ENCODE assay signal across 8 cellular contexts in genomic region chr7:27921081-27921836, GRCh38.
DNase-seq lines count a peak whose midpoint lies in the region; ATAC-seq and TF ChIP-seq lines count a peak whose summit lies in the region.

No MANE protein-coding gene starts in this region.

- DNase-seq in Caco-2 (peak in 1 of 2 experiments; percentile 68), NCI-H1436 (lab: John Stamatoyannopoulos, UW) (peak; percentile 51), SJSA1 (ENCODE audit: low read depth in 1 of 2, low spot score in 2 of 2) (peak; percentile 67 to 85)

- intact Hi-C loops in Caco-2 (cut with micrococcal nuclease; ENCODE audit: unreplicated experiment) = loop anchor here (1.0 to 10.0 kb wide), 6 partner anchors 99 to 725 kb away; no protein-coding TSS in a partner anchor

- H3K27ac ChIP-seq in SJSA1 = peak overlapping the region; percentile 3; the same call in 1 of the 2 replicates

- no TSS peak for BruUV-seq in Caco-2 (replicated peaks; lab: Mats Ljungman, UMichigan)

- no peak overlapping the region for H3K4me3 ChIP-seq in Caco-2 (ENCODE audit: low read depth, low read length)
- H3K4me3 ChIP-seq in SJSA1 = no peak overlapping the region

- no peaks in the 10 kb centered on the region for H3K4me1 ChIP-seq in Caco-2
- H3K4me1 ChIP-seq in SJSA1 (replicated peaks) = peaks cover 40% of the 10 kb centered on the region

- H3K4me1 Mint-ChIP-seq in Caco-2 (ENCODE audit: low read depth, unreplicated experiment) = no peaks in the 10 kb centered on the region
- H3K4me1 Mint-ChIP-seq in nephron = peaks cover 21% of the 10 kb centered on the region
- H3K4me1 Mint-ChIP-seq in stimulated activated memory B cell treated with anti-CD40 and anti-IgM and Interleukin-4, amounts not matched to agents 10 μg/mL and 1 μg/mL and 100 μg/mL, for 72 hours = peaks cover 48% of the 10 kb centered on the region

- no peaks in the 10 kb centered on the region for H3K36me3 ChIP-seq in Caco-2 (ENCODE audit: control insufficient read depth, insufficient read depth, low read length)
- H3K36me3 ChIP-seq in SJSA1 = peaks cover 3% of the 10 kb centered on the region; the same call in 1 of the 2 replicates

- H3K4me3 Mint-ChIP-seq in Caco-2 (ENCODE audit: unreplicated experiment) (no peak overlapping the region), nephron (peak overlapping the region in 1 of 3 experiments; percentile 0)
- H3K4me3 Mint-ChIP-seq in stimulated activated memory B cell treated with anti-CD40 and anti-IgM and Interleukin-4, amounts not matched to agents 10 μg/mL and 1 μg/mL and 100 μg/mL, for 72 hours = no peak overlapping the region

- POLR2A ChIA-PET in Caco-2 (lab: Charles Lee) = interaction anchor here (1.0 kb wide), 1 partner anchor 181 kb away, joined by 4 read pairs; no protein-coding TSS in a partner anchor

- CTCF ChIA-PET in Caco-2 (lab: Charles Lee) = interaction anchor here (0.6 to 1.5 kb wide), 12 partner anchors 16 to 726 kb away, joined by 3 to 28 read pairs (median 4); partner anchors contain the start of genes HIBADH and HOXA13

- H3K27ac Mint-ChIP-seq in Caco-2 (ENCODE audit: unreplicated experiment) (no peak overlapping the region), nephron (peak overlapping the region; percentile 1 to 10 (median 3))
- H3K27ac Mint-ChIP-seq in stimulated activated memory B cell treated with anti-CD40 and anti-IgM and Interleukin-4, amounts not matched to agents 10 μg/mL and 1 μg/mL and 100 μg/mL, for 72 hours = no peak overlapping the region

- H3K27me3 ChIP-seq in Caco-2 (replicated peaks; ENCODE audit: control insufficient read depth, insufficient read depth, low read length) (no peaks in the 10 kb centered on the region), SJSA1 (replicated peaks) (no peaks in the 10 kb centered on the region)

- H3K9me3 ChIP-seq in Caco-2 (no peaks in the 10 kb centered on the region), SJSA1 (replicated peaks) (peaks cover 3% of the 10 kb centered on the region)

- peak; percentile 66 to 68 for TF ChIP-seq CTCF in Caco-2 (IDR thresholded peaks at IDR 0.05; ENCODE audit: insufficient read depth in 1 of 2, low read depth in 1 of 2, low read length in 1 of 2, severe bottlenecking in 1 of 2, unreplicated experiment in 1 of 2)
- peak; percentile 59 to 76 (median 70) for TF ChIP-seq CTCF in nephron (IDR thresholded peaks at IDR 0.05; ENCODE audit: unreplicated experiment in 3 of 3)

- H3K27me3 Mint-ChIP-seq in Caco-2 (ENCODE audit: insufficient read depth, unreplicated experiment) (no peaks in the 10 kb centered on the region), nephron (ENCODE audit: low read depth) (no peaks in the 10 kb centered on the region)
- H3K27me3 Mint-ChIP-seq in stimulated activated memory B cell treated with anti-CD40 and anti-IgM and Interleukin-4, amounts not matched to agents 10 μg/mL and 1 μg/mL and 100 μg/mL, for 72 hours = no peaks in the 10 kb centered on the region

- no peaks in the 10 kb centered on the region for H3K9me3 Mint-ChIP-seq in Caco-2 (ENCODE audit: unreplicated experiment)
- H3K9me3 Mint-ChIP-seq in nephron = no peaks in the 10 kb centered on the region
- no peaks in the 10 kb centered on the region for H3K9me3 Mint-ChIP-seq in stimulated activated memory B cell treated with anti-CD40 and anti-IgM and Interleukin-4, amounts not matched to agents 10 μg/mL and 1 μg/mL and 100 μg/mL, for 72 hours

- ATAC-seq in GM21723 (IDR thresholded peaks at IDR 0.05; ENCODE audit: unreplicated experiment) (peak; percentile 52), esophagus mucosa (peak; percentile 39), GM21526 (IDR thresholded peaks at IDR 0.05; ENCODE audit: low FRiP score, unreplicated experiment) (no peak)
- ATAC-seq in stimulated activated memory B cell treated with anti-CD40 and anti-IgM and Interleukin-4, amounts not matched to agents 10 μg/mL and 1 μg/mL and 100 μg/mL, for 72 hours = no peak

- H3K36me3 Mint-ChIP-seq in Caco-2 (ENCODE audit: insufficient read depth, unreplicated experiment) = no peaks in the 10 kb centered on the region
- H3K36me3 Mint-ChIP-seq in nephron (ENCODE audit: low read depth) = no peaks in the 10 kb centered on the region
- peaks cover 8% of the 10 kb centered on the region for H3K36me3 Mint-ChIP-seq in stimulated activated memory B cell treated with anti-CD40 and anti-IgM and Interleukin-4, amounts not matched to agents 10 μg/mL and 1 μg/mL and 100 μg/mL, for 72 hours

Comparison
In these comparisons a context has a peak if more than half of its experiments do, and no peak if none do; other contexts are left out.
1. H3K27ac Mint-ChIP-seq: peak in nephron (3 of 3); none in Caco-2 (single experiment) and stimulated activated memory B cell treated with anti-CD40 and anti-IgM and Interleukin-4, amounts not matched to agents 10 μg/mL and 1 μg/mL and 100 μg/mL, for 72 hours (single experiment).
2. ATAC-seq: peak in GM21723 (single experiment) and esophagus mucosa (single experiment); none in GM21526 (single experiment) and stimulated activated memory B cell treated with anti-CD40 and anti-IgM and Interleukin-4, amounts not matched to agents 10 μg/mL and 1 μg/mL and 100 μg/mL, for 72 hours (single experiment).